Comparison of ENCODE assay signal across 21 cellular contexts in the genomic region with DNA sequence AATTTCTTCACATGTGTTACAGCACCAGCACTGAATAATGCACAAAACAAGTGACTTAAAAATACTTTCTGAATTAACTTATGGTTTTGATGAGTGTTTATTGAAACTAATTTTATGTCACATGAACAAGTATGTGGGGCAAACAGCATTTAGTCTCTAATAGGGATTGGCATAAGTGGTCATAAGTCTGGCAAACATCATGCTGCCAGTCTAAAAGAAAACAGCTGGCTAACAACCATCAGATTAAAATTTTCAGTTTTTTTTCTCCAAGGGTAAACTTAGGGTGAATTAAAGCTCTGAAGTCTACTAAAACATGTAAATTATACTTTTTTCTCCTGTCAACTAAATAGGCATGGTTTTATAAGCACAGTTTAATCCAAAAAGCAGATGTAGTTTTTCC.
"Had no signal": no experiment of that assay in that cellular context is flagged by ENCODE, and none has a peak within 500 bp of the region (broad histone marks: within the 10 kb centered on the region; RNA-seq: fewer than 3 reads in every experiment).

No MANE protein-coding gene starts in this region.

- ATAC-seq: HepG2 had no signal

- H3K4me3 ChIP-seq: MG63 had no signal

- DNase-seq: IMR-90, Karpas-422, KG1, MG63, NCI-H1092, NCI-H1105 treated with DMSO at 0.1 percent for 48 hours, NCI-H1417 treated with DMSO at 0.1 percent for 48 hours, NCI-H146, NCI-H1694 treated with DMSO at 0.1 percent for 48 hours, NCI-H1930, NCI-H2081, NCI-H2107, NCI-H2227 treated with DMSO at 0.1 percent for 48 hours, NCI-H510A, NCI-H524 treated with DMSO at 0.1 percent for 48 hours, NCI-H69, NCI-H774, SHP77, T-helper 1 cell had no signal

- H3K27me3 ChIP-seq: MG63 had no signal

- H3K27ac ChIP-seq: RWPE1 had no signal

- H3K36me3 ChIP-seq: MG63 had no signal

- H3K9me3 ChIP-seq: MG63 had no signal
